ENCODE assay signal across 9 cellular contexts in genomic region chr2:228048838-228049490, GRCh38.
A peak's percentile ranks its signal among the peaks of the same experiment; 100 is the strongest.
DNase-seq lines count a peak whose midpoint lies in the region; ATAC-seq and TF ChIP-seq lines count a peak whose summit lies in the region.
"Had no signal": no experiment of that assay in that cellular context is flagged by ENCODE, and none has a peak within 500 bp of the region (broad histone marks: within the 10 kb centered on the region; RNA-seq: fewer than 3 reads in every experiment).

No MANE protein-coding gene starts in this region.

- intact Hi-C loops in activated naive CD4-positive, alpha-beta T cell treated with anti-CD3 and anti-CD28 coated beads for 36 hours (cut with micrococcal nuclease): loop anchor here (5.0 to 10.0 kb wide), 4 partner anchors 157 to 1666 kb away; partner anchors contain the start of genes DNER and PID1
- intact Hi-C loops in Right ventricle myocardium superior (cut with DNase I): no loop called here
- intact Hi-C loops in sciatic nerve (cut with DNase I): no loop called here
- intact Hi-C loops in gastrocnemius medialis (cut with DNase I; ENCODE audit: low total_unique reads): loop anchor here (10.0 kb wide), 1 partner anchor 606 kb away; no protein-coding TSS in a partner anchor

- no peak for TF ChIP-seq POLR2A in gastrocnemius medialis (IDR thresholded peaks at IDR 0.05)

- in situ Hi-C loops in KBM-7 (cut with MboI; ENCODE audit: low pct_unique_long_range_greater_than_20kb, low sequenced_read_pairs) (no loop called here), gastrocnemius medialis (cut with MboI; ENCODE audit: low sequenced_read_pairs in 4 of 4) (no loop called here)

- no peak for TF ChIP-seq CTCF in gastrocnemius medialis (IDR thresholded peaks at IDR 0.05 in 4 of 5, conservative IDR thresholded peaks at IDR 0.05 in 1 of 5)

- H3K27ac ChIP-seq in SK-N-MC (no peak overlapping the region), gastrocnemius medialis (no peak overlapping the region)

- no peaks in the 10 kb centered on the region for H3K4me1 Mint-ChIP-seq in activated naive CD4-positive, alpha-beta T cell treated with anti-CD3 and anti-CD28 coated beads for 36 hours (ENCODE audit: low read depth)

- no peaks in the 10 kb centered on the region for H3K27me3 Mint-ChIP-seq in activated naive CD4-positive, alpha-beta T cell treated with anti-CD3 and anti-CD28 coated beads for 36 hours (ENCODE audit: low read depth)

- no peak overlapping the region for H3K27ac Mint-ChIP-seq in activated naive CD4-positive, alpha-beta T cell treated with anti-CD3 and anti-CD28 coated beads for 36 hours
- H3K27ac Mint-ChIP-seq: activated naive CD4-positive, alpha-beta T cell treated with anti-CD3 and anti-CD28 coated beads, Interleukin-2, amount 50 U/mL, for 72 hours had no signal

- no peak overlapping the region for H3K4me3 Mint-ChIP-seq in activated naive CD4-positive, alpha-beta T cell treated with anti-CD3 and anti-CD28 coated beads for 36 hours

- no peaks in the 10 kb centered on the region for H3K4me1 ChIP-seq in gastrocnemius medialis

- H3K9me3 ChIP-seq in SK-N-MC (ENCODE audit: low read depth, low read length): no peaks in the 10 kb centered on the region
- no peaks in the 10 kb centered on the region for H3K9me3 ChIP-seq in gastrocnemius medialis

- H3K4me3 ChIP-seq in SK-N-MC (no peak overlapping the region), gastrocnemius medialis (no peak overlapping the region)

- peak; percentile 4 for DNase-seq in activated naive CD4-positive, alpha-beta T cell treated with anti-CD3 and anti-CD28 coated beads for 36 hours
- DNase-seq in activated naive CD4-positive, alpha-beta T cell treated with anti-CD3 and anti-CD28 coated beads, Interleukin-2, amount 50 U/mL, for 16 hours: no peak
- peak; percentile 30 for DNase-seq in KBM-7
- DNase-seq in SK-N-MC (ENCODE audit: low read depth, low spot score): peak; percentile 51
- DNase-seq in Right ventricle myocardium superior: no peak
- no peak for DNase-seq in sciatic nerve (ENCODE audit: low spot score)
- DNase-seq in gastrocnemius medialis: no peak

- H3K9me3 Mint-ChIP-seq in activated naive CD4-positive, alpha-beta T cell treated with anti-CD3 and anti-CD28 coated beads for 36 hours: no peaks in the 10 kb centered on the region

- CTCF ChIA-PET in activated naive CD4-positive, alpha-beta T cell treated with anti-CD3 and anti-CD28 coated beads for 36 hours (lab: Charles Lee): no interaction called here

- no peaks in the 10 kb centered on the region for H3K36me3 Mint-ChIP-seq in activated naive CD4-positive, alpha-beta T cell treated with anti-CD3 and anti-CD28 coated beads for 36 hours (ENCODE audit: low read depth)
- H3K36me3 Mint-ChIP-seq: activated naive CD4-positive, alpha-beta T cell treated with anti-CD3 and anti-CD28 coated beads, Interleukin-2, amount 50 U/mL, for 72 hours had no signal

- ATAC-seq in Right ventricle myocardium superior (ENCODE audit: poor library complexity): peak; percentile 87
- ATAC-seq in sciatic nerve: peak; percentile 78
- no peak for ATAC-seq in HG03045 (IDR thresholded peaks at IDR 0.05; ENCODE audit: unreplicated experiment)
- ATAC-seq in gastrocnemius medialis: no peak

- no peak overlapping the region for H3K9ac ChIP-seq in SK-N-MC (ENCODE audit: insufficient read length)

- no peaks in the 10 kb centered on the region for H3K36me3 ChIP-seq in SK-N-MC (ENCODE audit: insufficient read depth, low read length)
- H3K36me3 ChIP-seq in gastrocnemius medialis: no peaks in the 10 kb centered on the region

- H3K27me3 ChIP-seq in gastrocnemius medialis: no peaks in the 10 kb centered on the region

Comparison
In these comparisons a context has a peak if more than half of its experiments do, and no peak if none do; other contexts are left out.
1. DNase-seq: peak in activated naive CD4-positive, alpha-beta T cell treated with anti-CD3 and anti-CD28 coated beads for 36 hours (single experiment), KBM-7 (single experiment) and SK-N-MC (single experiment); none in activated naive CD4-positive, alpha-beta T cell treated with anti-CD3 and anti-CD28 coated beads, Interleukin-2, amount 50 U/mL, for 16 hours (single experiment), Right ventricle myocardium superior (single experiment), sciatic nerve (single experiment) and gastrocnemius medialis (0 of 2).
2. ATAC-seq: peak in Right ventricle myocardium superior (single experiment) and sciatic nerve (single experiment); none in HG03045 (single experiment) and gastrocnemius medialis (0 of 2).
3. intact Hi-C loops: an anchor here in activated naive CD4-positive, alpha-beta T cell treated with anti-CD3 and anti-CD28 coated beads for 36 hours (5.0 to 10.0 kb wide) and gastrocnemius medialis (10.0 kb wide); none called in Right ventricle myocardium superior and sciatic nerve.